In genomic region chr10:29687411-29688160, GRCh38 we compare ENCODE assay signal across 12 cellular contexts. TPM values are rescaled to one million over a fixed set of nuclear protein-coding genes. Genes with fewer than 3 reads are reported as not detected.
A peak's percentile ranks its signal among the peaks of the same experiment; 100 is the strongest.
DNase-seq lines count a peak whose midpoint lies in the region; ATAC-seq, FAIRE-seq and TF ChIP-seq lines count a peak whose summit lies in the region.
"Had no signal": no experiment of that assay in that cellular context is flagged by ENCODE, and none has a peak within 500 bp of the region (broad histone marks: within the 10 kb centered on the region; RNA-seq: fewer than 3 reads in every experiment).

No MANE protein-coding gene starts in this region.

- H3K9ac ChIP-seq in iPS-18a (ENCODE audit: low read length) (no peak overlapping the region), stomach smooth muscle (ENCODE audit: low read length in 2 of 2) (no peak overlapping the region)

- no peak for FAIRE-seq in D721Med (lab: Jason Lieb, UNC)

- no peak overlapping the region for H3K4me3 Mint-ChIP-seq in T-helper 17 cell
- H3K4me3 Mint-ChIP-seq: activated naive CD8-positive, alpha-beta T cell treated with anti-CD3 and anti-CD28 coated beads, Interleukin-2, amount 10 ng/mL, durations not matched to agents 7 days and 5 days had no signal

- TF ChIP-seq CTCF in HEK293 (tag by site-specific recombination; IDR thresholded peaks at IDR 0.05), result no peak
- no peak for TF ChIP-seq CTCF in D721Med (IDR thresholded peaks at IDR 0.05; ENCODE audit: insufficient read depth, missing control alignments)

- H3K4me3 ChIP-seq in HEK293 (ENCODE audit: low read depth, low read length) (no peak overlapping the region), iPS-18a (ENCODE audit: low read length) (no peak overlapping the region), stomach smooth muscle (ENCODE audit: low read length in 2 of 2) (no peak overlapping the region)

- POLR2A ChIA-PET in HEK293 (lab: Yijun Ruan, JAX), result interaction anchor here (1.3 kb wide), 2 partner anchors 30 to 38 kb away, joined by 4 to 5 read pairs; no protein-coding TSS in a partner anchor

- H3K36me3 ChIP-seq in HEK293 (ENCODE audit: control insufficient read depth in 2 of 2, insufficient read depth in 1 of 2, low read length in 2 of 2) (peaks cover 0 to 3% of the 10 kb centered on the region in 2 experiments; a peak in 2 of 3 replicates), iPS-18a (ENCODE audit: control insufficient read depth, low read depth, low read length) (no peaks in the 10 kb centered on the region), stomach smooth muscle (ENCODE audit: control insufficient read depth in 2 of 2, insufficient read depth in 2 of 2, low read length in 2 of 2) (peaks cover 30 to 31% of the 10 kb centered on the region in 2 donors)

- no peaks in the 10 kb centered on the region for H3K9me3 ChIP-seq in HEK293 (ENCODE audit: control insufficient read depth, insufficient read depth, low read depth, low read length)
- H3K9me3 ChIP-seq in T-helper 17 cell (ENCODE audit: control insufficient read depth, low read length, poor library complexity, severe bottlenecking), result no peaks in the 10 kb centered on the region
- H3K9me3 ChIP-seq in iPS-18a (ENCODE audit: control insufficient read depth, low read depth, low read length), result no peaks in the 10 kb centered on the region
- no peaks in the 10 kb centered on the region for H3K9me3 ChIP-seq in stomach smooth muscle (ENCODE audit: control insufficient read depth in 2 of 2, low read length in 2 of 2)

- no peak for ATAC-seq in T-helper 17 cell
- ATAC-seq: left ventricle myocardium superior had no signal

- H3K4me1 ChIP-seq in HEK293 (ENCODE audit: control insufficient read depth, insufficient read depth, low read length) (peaks cover 24% of the 10 kb centered on the region), iPS-18a (ENCODE audit: control insufficient read depth, low read depth, low read length) (peaks cover 34% of the 10 kb centered on the region), stomach smooth muscle (ENCODE audit: control insufficient read depth, insufficient read depth, low read length) (peaks cover 17% of the 10 kb centered on the region)

- H3K36me3 Mint-ChIP-seq in T-helper 17 cell (ENCODE audit: low read depth), result no peaks in the 10 kb centered on the region

- DNase-seq in T-helper 17 cell (no peak), D721Med (ENCODE audit: insufficient read length, low spot score) (no peak), NCI-H1092 treated with DMSO at 0.1 percent for 48 hours (lab: John Stamatoyannopoulos, UW) (no peak), mucosa of gallbladder (ENCODE audit: low spot score) (no peak), iPS-NIHi11 (ENCODE audit: low spot score) (no peak)
- DNase-seq: activated naive CD8-positive, alpha-beta T cell treated with anti-CD3 and anti-CD28 coated beads, Interleukin-2, amount 10 ng/mL, durations not matched to agents 7 days and 5 days; DMS79; left ventricle myocardium superior; NCI-H510A had no signal

- H3K27me3 Mint-ChIP-seq in T-helper 17 cell, result no peaks in the 10 kb centered on the region
- H3K27me3 Mint-ChIP-seq: activated naive CD8-positive, alpha-beta T cell treated with anti-CD3 and anti-CD28 coated beads, Interleukin-2, amount 10 ng/mL, durations not matched to agents 7 days and 5 days had no signal

- H3K27me3 ChIP-seq in iPS-18a (ENCODE audit: control insufficient read depth, insufficient read depth, low read length) (no peaks in the 10 kb centered on the region), stomach smooth muscle (ENCODE audit: control insufficient read depth in 1 of 2, insufficient read depth in 2 of 2, low read length in 2 of 2) (no peaks in the 10 kb centered on the region)

- no peak overlapping the region for H3K27ac ChIP-seq in HEK293 (ENCODE audit: extremely low read depth, low read depth, low read length)
- peak overlapping the region; percentile 19 for H3K27ac ChIP-seq in iPS-18a (ENCODE audit: low read length)
- peak overlapping the region; percentile 32 for H3K27ac ChIP-seq in stomach smooth muscle (ENCODE audit: low read length)

- peaks cover 42% of the 10 kb centered on the region for H3K4me1 Mint-ChIP-seq in T-helper 17 cell

- CTCF ChIA-PET in HEK293 (lab: Yijun Ruan, JAX), result interaction anchor here (0.7 to 0.8 kb wide), 2 partner anchors 10 to 48 kb away, joined by 3 read pairs; no protein-coding TSS in a partner anchor

- peak overlapping the region; percentile 44 for H3K27ac Mint-ChIP-seq in T-helper 17 cell
- H3K27ac Mint-ChIP-seq: activated naive CD8-positive, alpha-beta T cell treated with anti-CD3 and anti-CD28 coated beads, Interleukin-2, amount 10 ng/mL, durations not matched to agents 7 days and 5 days had no signal

TF ChIP-seq in HEK293, 187 proteins besides CTCF, POLR2A, EP300 and RAD21:
- TF ChIP-seq ZNF623 (tag by site-specific recombination; IDR thresholded peaks at IDR 0.05) (no peak), ZNF324 (tag by site-specific recombination; IDR thresholded peaks at IDR 0.05) (no peak), ZNF501 (tag by site-specific recombination; IDR thresholded peaks at IDR 0.05) (no peak), REST (tag by site-specific recombination; IDR thresholded peaks at IDR 0.05) (peak; percentile 89), PRDM10 (tag by site-specific recombination; IDR thresholded peaks at IDR 0.05) (peak; percentile 38), ZNF26 (tag by site-specific recombination; IDR thresholded peaks at IDR 0.05) (no peak), PRDM1 (tag by site-specific recombination; IDR thresholded peaks at IDR 0.05) (peak; percentile 39), ZNF843 (tag by site-specific recombination; IDR thresholded peaks at IDR 0.05) (no peak)

RNA-seq across cellular contexts. Expression of gene SVIL, which starts 52.8 kb away (rescaled TPM):
- total RNA-seq in T-helper 17 cell (10 to 100 TPM; 39.5 to 46.4 TPM), mucosa of gallbladder (284 TPM)
